ENCODE assay signal across 8 cellular contexts in genomic region chr21:39379986-39380891, GRCh38. TPM values are rescaled to one million over a fixed set of nuclear protein-coding genes. Genes with fewer than 3 reads are reported as not detected.
DNase-seq lines count a peak whose midpoint lies in the region; ATAC-seq, FAIRE-seq and TF ChIP-seq lines count a peak whose summit lies in the region.

No MANE protein-coding gene starts in this region.

- DNase-seq in AG04449 (ENCODE audit: low read depth, low spot score) (peak; percentile 70), NCI-H2196 treated with DMSO at 0.1 percent for 48 hours (lab: John Stamatoyannopoulos, UW; ENCODE audit: unreplicated experiment) (peak; percentile 90), bronchial epithelial cell (ENCODE audit: low read depth) (peak; percentile 86), immature natural killer cell (peak; percentile 85 to 89 (median 88)), smooth muscle cell (lab: John Stamatoyannopoulos, UW; ENCODE audit: unreplicated experiment) (peak; percentile 89)

- ATAC-seq in GM18907 (IDR thresholded peaks at IDR 0.05; ENCODE audit: unreplicated experiment) (peak; percentile 95), HG03139 (IDR thresholded peaks at IDR 0.05; ENCODE audit: unreplicated experiment) (peak; percentile 94)

- CTCF ChIA-PET in AG04449 (lab: Yijun Ruan, JAX) = interaction anchor here (0.7 to 1.4 kb wide), 3 partner anchors 8 to 63 kb away, joined by 3 read pairs; no protein-coding TSS in a partner anchor

- H3K4me3 ChIP-seq in AG04449 (ENCODE audit: low read depth, low read length) (peak overlapping the region; percentile 92), WI38 (ENCODE audit: low read depth, low read length) (peak overlapping the region; percentile 76), bronchial epithelial cell (ENCODE audit: low read depth, low read length) (peak overlapping the region; percentile 80), smooth muscle cell (peak overlapping the region; percentile 65)

- H3K4me2 ChIP-seq in smooth muscle cell = peak overlapping the region; percentile 91

- POLR2A ChIA-PET in AG04449 (lab: Yijun Ruan, JAX) = interaction anchor here (1.0 kb wide), 1 partner anchor 67 kb away, joined by 3 read pairs; no protein-coding TSS in a partner anchor

- peak overlapping the region; percentile 78 to 93 (median 87) for H3K27ac Mint-ChIP-seq in immature natural killer cell

- peaks cover 4% of the 10 kb centered on the region in 3 donors for H3K27me3 Mint-ChIP-seq in immature natural killer cell (ENCODE audit: low read depth in 3 of 3)

- H3K27me3 ChIP-seq in bronchial epithelial cell (ENCODE audit: control insufficient read depth, insufficient read depth, low read length) = no peaks in the 10 kb centered on the region
- no peaks in the 10 kb centered on the region for H3K27me3 ChIP-seq in smooth muscle cell (ENCODE audit: low read depth)

- FAIRE-seq in bronchial epithelial cell (lab: Jason Lieb, UNC) = no peak

- H3K9me3 Mint-ChIP-seq in immature natural killer cell = no peaks in the 10 kb centered on the region

- WGBS in smooth muscle cell (ENCODE audit: low lambda C conversion rate) = 2% methylated on average over 63 of the region's 65 CpGs

- peaks cover 23% of the 10 kb centered on the region for H3K79me2 ChIP-seq in smooth muscle cell (ENCODE audit: low read depth)

- H2AFZ ChIP-seq in smooth muscle cell (ENCODE audit: low read depth) = peak overlapping the region; percentile 91

- H3K27ac ChIP-seq in smooth muscle cell (ENCODE audit: low read depth) = peak overlapping the region; percentile 90

- H3K9me3 ChIP-seq in smooth muscle cell (replicated peaks; ENCODE audit: low read depth) = no peaks in the 10 kb centered on the region

- no peak for TF ChIP-seq CTCF in AG04449 (IDR thresholded peaks at IDR 0.05; ENCODE audit: insufficient read depth, low read length, missing control alignments)
- TF ChIP-seq CTCF in WI38 (IDR thresholded peaks at IDR 0.05; ENCODE audit: low read depth, low read length) = no peak
- no peak for TF ChIP-seq CTCF in bronchial epithelial cell (IDR thresholded peaks at IDR 0.05; ENCODE audit: insufficient read depth, low read length, severe bottlenecking)
- TF ChIP-seq CTCF in smooth muscle cell (IDR thresholded peaks at IDR 0.05; ENCODE audit: borderline replicate concordance, insufficient read depth, poor library complexity, severe bottlenecking) = no peak

- H3K4me3 Mint-ChIP-seq in immature natural killer cell = peak overlapping the region; percentile 91 to 93 (median 92)

- H3F3A ChIP-seq in smooth muscle cell (ENCODE audit: low read depth) = no peaks in the 10 kb centered on the region

- H3K36me3 ChIP-seq in bronchial epithelial cell (ENCODE audit: control insufficient read depth, insufficient read depth, low read length) (no peaks in the 10 kb centered on the region), smooth muscle cell (ENCODE audit: low read depth) (no peaks in the 10 kb centered on the region)

- H4K20me1 ChIP-seq in smooth muscle cell (ENCODE audit: low read depth) = no peaks in the 10 kb centered on the region

- peaks cover 7% of the 10 kb centered on the region for H3K4me1 ChIP-seq in smooth muscle cell (ENCODE audit: low read depth)

- peaks cover 27 to 36% of the 10 kb centered on the region in 2 donors for H3K4me1 Mint-ChIP-seq in immature natural killer cell

- H3K9ac ChIP-seq in smooth muscle cell (ENCODE audit: low read depth) = peak overlapping the region; percentile 92

- no peaks in the 10 kb centered on the region for H3K36me3 Mint-ChIP-seq in immature natural killer cell

RNA-seq across cellular contexts. Expression of gene HMGN1, which starts 31.4 kb away (rescaled TPM):
- total RNA-seq in bronchial epithelial cell = 341 and 362 TPM in 2 replicates
- 100 to 1,000 TPM; 191 to 322 (median 247) TPM for polyA plus RNA-seq in immature natural killer cell
- 385 and 396 TPM in 2 replicates for total RNA-seq in smooth muscle cell
- polyA plus RNA-seq in smooth muscle cell = 404 and 427 TPM in 2 replicates

Comparison
In these comparisons a context has a peak if more than half of its experiments do, and no peak if none do; other contexts are left out.
1. Peak in every context shown above with its lines: DNase-seq, ATAC-seq, H3K4me3 ChIP-seq and H3K27ac ChIP-seq.